ENCODE assay signal across 8 cellular contexts in the genomic region with DNA sequence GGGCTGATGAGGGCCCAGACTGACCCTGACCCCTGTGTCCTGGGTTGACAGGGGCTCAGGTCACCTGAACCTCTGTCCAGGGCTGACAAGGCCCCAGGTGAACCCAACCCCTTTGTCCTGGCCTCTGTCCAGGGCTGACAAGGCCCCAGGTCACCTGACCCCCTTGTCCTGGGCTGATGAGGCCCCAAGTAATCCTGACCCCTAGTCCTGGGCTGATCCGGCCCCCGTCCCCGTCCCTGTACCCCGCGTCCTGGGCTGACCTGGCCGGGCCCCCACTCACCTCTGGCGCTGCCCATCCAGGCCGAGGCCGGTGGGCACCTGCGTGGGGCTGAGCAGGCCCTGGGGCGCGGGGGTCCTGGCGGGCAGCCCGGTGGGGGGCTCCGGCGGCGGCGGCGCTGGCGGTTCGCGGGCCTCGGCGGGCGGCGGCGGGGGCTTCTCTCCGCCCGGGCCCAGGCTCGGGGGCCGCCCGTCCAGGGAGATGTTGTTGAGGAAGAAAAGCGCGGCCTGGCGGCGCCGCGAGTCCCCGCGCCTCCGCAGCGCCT. TPM values are rescaled to one million over a fixed set of nuclear protein-coding genes. Genes with fewer than 3 reads are reported as not detected.
DNase-seq lines count a peak whose midpoint lies in the region; ATAC-seq and TF ChIP-seq lines count a peak whose summit lies in the region.

No MANE protein-coding gene starts in this region.

- intact Hi-C loops in heart right ventricle (cut with DNase I) (loop anchor here in 7 of 10 donors (5.0 to 10.0 kb wide), 5 partner anchors 91 to 392 kb away; a partner anchor contains a TSS), cardiac septum (cut with DNase I) (loop anchor here (10.0 kb wide), 1 partner anchor 388 kb away; a partner anchor contains a TSS)

- no peak overlapping the region for H2AFZ ChIP-seq in hepatocyte

- TF ChIP-seq CTCF in heart right ventricle (IDR thresholded peaks at IDR 0.05) (no peak), hepatocyte (IDR thresholded peaks at IDR 0.05; ENCODE audit: poor library complexity) (no peak)

- H3K4me1 Mint-ChIP-seq in stimulated activated memory B cell treated with anti-CD40 and anti-IgM and Interleukin-4, amounts not matched to agents 10 μg/mL and 1 μg/mL and 100 μg/mL, for 72 hours = peaks cover 57% of the 10 kb centered on the region

- peak overlapping the region; percentile 80 for H3K27ac Mint-ChIP-seq in stimulated activated memory B cell treated with anti-CD40 and anti-IgM and Interleukin-4, amounts not matched to agents 10 μg/mL and 1 μg/mL and 100 μg/mL, for 72 hours

- H3K79me2 ChIP-seq in hepatocyte = peaks cover 38% of the 10 kb centered on the region

- WGBS in heart right ventricle, 2 donors = 1% methylated on average over 27 to 42 of the region's 42 CpGs
- 2% methylated on average over 9 of the region's 42 CpGs for WGBS in hepatocyte (ENCODE audit: low lambda C conversion rate, missing lambda C conversion rate)

- H3K4me3 Mint-ChIP-seq in stimulated activated memory B cell treated with anti-CD40 and anti-IgM and Interleukin-4, amounts not matched to agents 10 μg/mL and 1 μg/mL and 100 μg/mL, for 72 hours = peak overlapping the region; percentile 79

- no peaks in the 10 kb centered on the region for H3K36me3 Mint-ChIP-seq in stimulated activated memory B cell treated with anti-CD40 and anti-IgM and Interleukin-4, amounts not matched to agents 10 μg/mL and 1 μg/mL and 100 μg/mL, for 72 hours

- DNase-seq in heart right ventricle = peak in 1 of 2 donors; percentile 33
- no peak for DNase-seq in cardiac septum (ENCODE audit: low spot score)
- no peak for DNase-seq in SK-N-MC (ENCODE audit: low read depth, low spot score)
- no peak for DNase-seq in hepatocyte (ENCODE audit: low spot score)
- DNase-seq in COR-L47 (lab: John Stamatoyannopoulos, UW) = no peak
- DNase-seq in NCI-H345 (lab: John Stamatoyannopoulos, UW) = no peak

- H3K4me3 ChIP-seq in heart right ventricle = peak overlapping the region; percentile 42 to 81 (median 62)
- peak overlapping the region; percentile 80 for H3K4me3 ChIP-seq in SK-N-MC
- peak overlapping the region; percentile 70 for H3K4me3 ChIP-seq in hepatocyte

- ATAC-seq in heart right ventricle (no peak), GM19463 (IDR thresholded peaks at IDR 0.05; ENCODE audit: unreplicated experiment) (no peak)
- peak; percentile 12 for ATAC-seq in stimulated activated memory B cell treated with anti-CD40 and anti-IgM and Interleukin-4, amounts not matched to agents 10 μg/mL and 1 μg/mL and 100 μg/mL, for 72 hours

- peak overlapping the region; percentile 85 for H3K9ac ChIP-seq in SK-N-MC (ENCODE audit: insufficient read length)

- peaks cover 14 to 38% (median 31%) of the 10 kb centered on the region in 9 donors for H3K4me1 ChIP-seq in heart right ventricle
- H3K4me1 ChIP-seq in hepatocyte (ENCODE audit: insufficient read depth) = peaks cover 20% of the 10 kb centered on the region

- H3K9me3 Mint-ChIP-seq in stimulated activated memory B cell treated with anti-CD40 and anti-IgM and Interleukin-4, amounts not matched to agents 10 μg/mL and 1 μg/mL and 100 μg/mL, for 72 hours = no peaks in the 10 kb centered on the region

- H3K27ac ChIP-seq in heart right ventricle (peak overlapping the region in 9 of 10 donors; percentile 2 to 73 (median 62)), SK-N-MC (no peak overlapping the region), hepatocyte (no peak overlapping the region)

- no peaks in the 10 kb centered on the region for H4K20me1 ChIP-seq in hepatocyte (ENCODE audit: insufficient read depth, poor library complexity, severe bottlenecking)

- H3K9me3 ChIP-seq in heart right ventricle (no peaks in the 10 kb centered on the region), SK-N-MC (ENCODE audit: low read depth, low read length) (no peaks in the 10 kb centered on the region), hepatocyte (ENCODE audit: low read depth) (no peaks in the 10 kb centered on the region)

- H3K4me2 ChIP-seq in hepatocyte = peak overlapping the region; percentile 91

- no peaks in the 10 kb centered on the region for H3K9me2 ChIP-seq in hepatocyte (replicated peaks; ENCODE audit: insufficient read depth)

- peaks cover 0 to 8% (median 0%) of the 10 kb centered on the region in 9 donors for H3K36me3 ChIP-seq in heart right ventricle
- no peaks in the 10 kb centered on the region for H3K36me3 ChIP-seq in SK-N-MC (ENCODE audit: insufficient read depth, low read length)
- H3K36me3 ChIP-seq in hepatocyte (replicated peaks; ENCODE audit: insufficient read depth, low read depth) = no peaks in the 10 kb centered on the region

- H3K27me3 ChIP-seq in heart right ventricle (no peaks in the 10 kb centered on the region), hepatocyte (no peaks in the 10 kb centered on the region)

- H3K27me3 Mint-ChIP-seq in stimulated activated memory B cell treated with anti-CD40 and anti-IgM and Interleukin-4, amounts not matched to agents 10 μg/mL and 1 μg/mL and 100 μg/mL, for 72 hours = no peaks in the 10 kb centered on the region

RNA-seq across cellular contexts. Expression of a gene that starts 0.4 kb away (rescaled TPM):
- total RNA-seq in heart right ventricle (10 to 100 TPM in 2 of 10 donors, 1 to 10 TPM in 8; 5.6 to 11.9 (median 8.0) TPM), cardiac septum (10.7 TPM), hepatocyte (8.6 and 12.0 TPM in 2 replicates)
- polyA plus RNA-seq in heart right ventricle (1 to 10 TPM; 2.9 to 6.9 TPM), hepatocyte (17.7 and 19.1 TPM in 2 replicates)

RNA-seq across cellular contexts. Expression of a gene that starts 19.8 kb away (rescaled TPM):
- total RNA-seq in heart right ventricle (100 to 1,000 TPM; 512 to 811 (median 576) TPM), cardiac septum (466 TPM), hepatocyte (1,754 and 2,772 TPM in 2 replicates)
- polyA plus RNA-seq in heart right ventricle (1,000 to 10,000 TPM; 1,609 to 4,111 TPM), hepatocyte (444 and 460 TPM in 2 replicates)

RNA-seq across cellular contexts. Expression of a gene that starts 20.6 kb away (rescaled TPM):
- total RNA-seq in heart right ventricle = not detected
- polyA plus RNA-seq in heart right ventricle = not detected
- total RNA-seq in cardiac septum = not detected
- total RNA-seq in hepatocyte = 4.1 and 5.7 TPM in 2 replicates
- polyA plus RNA-seq in hepatocyte = 6.4 and 6.9 TPM in 2 replicates

RNA-seq across cellular contexts. Expression of a gene that starts 39.6 kb away (rescaled TPM):
- total RNA-seq in heart right ventricle = 100 to 1,000 TPM in 1 of 10 donors, 10 to 100 TPM in 9; 53.9 to 146 (median 67.2) TPM
- 100 to 1,000 TPM; 103 to 358 TPM for polyA plus RNA-seq in heart right ventricle
- total RNA-seq in cardiac septum = 101 TPM
- total RNA-seq in hepatocyte = 44.6 and 71.3 TPM in 2 replicates
- polyA plus RNA-seq in hepatocyte = 252 and 313 TPM in 2 replicates

Comparison
In these comparisons a context has a peak if more than half of its experiments do, and no peak if none do; other contexts are left out.
1. H3K27ac ChIP-seq: peak in heart right ventricle (9 of 10); none in SK-N-MC (single experiment) and hepatocyte (single experiment).
2. Peak in every context shown above with its lines, with median percentiles within 50 percentile points of each other: H3K4me3 ChIP-seq.